Comparison of ENCODE assay signal across 29 cellular contexts in the genomic region with DNA sequence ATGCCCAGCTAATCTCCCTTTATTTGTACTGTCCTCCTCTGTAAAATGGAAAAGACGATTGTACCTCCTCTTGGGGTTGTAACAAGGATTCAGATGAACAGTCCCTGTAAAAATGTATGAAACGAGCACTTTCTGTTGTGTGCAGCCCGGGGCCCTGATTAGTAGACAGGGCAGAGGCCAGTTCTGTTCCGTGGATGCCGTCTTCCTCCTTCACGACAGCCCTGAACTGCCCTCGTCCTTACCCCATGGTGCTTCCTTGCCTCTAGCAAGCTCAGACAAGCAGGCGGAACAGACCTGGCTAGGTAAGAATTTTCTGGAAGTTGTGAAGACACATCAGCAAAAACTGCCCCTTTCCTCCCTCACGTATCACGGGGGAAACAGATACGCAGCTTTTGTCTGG. TPM values are rescaled to one million over a fixed set of nuclear protein-coding genes. Genes with fewer than 3 reads are reported as not detected.
A peak's percentile ranks its signal among the peaks of the same experiment; 100 is the strongest.
DNase-seq lines count a peak whose midpoint lies in the region; ATAC-seq and TF ChIP-seq lines count a peak whose summit lies in the region.
"Had no signal": no experiment of that assay in that cellular context is flagged by ENCODE, and none has a peak within 500 bp of the region (broad histone marks: within the 10 kb centered on the region; RNA-seq: fewer than 3 reads in every experiment).

No MANE protein-coding gene starts in this region.

- TF ChIP-seq CTCF in adrenal gland (IDR thresholded peaks at IDR 0.05) (no peak), nephron progenitor cell (IDR thresholded peaks at IDR 0.05) (no peak)

- H3K27me3 Mint-ChIP-seq in activated naive CD8-positive, alpha-beta T cell treated with anti-CD3 and anti-CD28 coated beads for 36 hours = no peaks in the 10 kb centered on the region
- H3K27me3 Mint-ChIP-seq in activated naive CD8-positive, alpha-beta T cell treated with anti-CD3 and anti-CD28 coated beads, Interleukin-2, amount 50 U/mL, for 24 hours = no peaks in the 10 kb centered on the region
- H3K27me3 Mint-ChIP-seq in nephron progenitor cell (ENCODE audit: low read depth, poor library complexity) = no peaks in the 10 kb centered on the region
- H3K27me3 Mint-ChIP-seq: stimulated activated naive CD8-positive, alpha-beta T cell treated with anti-CD3 and anti-CD28 coated beads, Interleukin-15, amount 100 ng/mL, for 72 hours had no signal

- no peaks in the 10 kb centered on the region for H3K9me3 Mint-ChIP-seq in activated naive CD8-positive, alpha-beta T cell treated with anti-CD3 and anti-CD28 coated beads for 36 hours
- H3K9me3 Mint-ChIP-seq in activated naive CD8-positive, alpha-beta T cell treated with anti-CD3 and anti-CD28 coated beads, Interleukin-2, amount 50 U/mL, for 24 hours = no peaks in the 10 kb centered on the region
- H3K9me3 Mint-ChIP-seq in nephron progenitor cell = no peaks in the 10 kb centered on the region
- H3K9me3 Mint-ChIP-seq: stimulated activated naive CD8-positive, alpha-beta T cell treated with anti-CD3 and anti-CD28 coated beads, Interleukin-15, amount 100 ng/mL, for 72 hours had no signal

- no peak for ATAC-seq in activated naive CD8-positive, alpha-beta T cell treated with anti-CD3 and anti-CD28 coated beads, Interleukin-2, amount 50 U/mL, for 24 hours
- no peak for ATAC-seq in aorta (ENCODE audit: low FRiP score)
- no peak for ATAC-seq in GM21786 (IDR thresholded peaks at IDR 0.05; ENCODE audit: unreplicated experiment)
- ATAC-seq: activated CD4-positive, CD25-positive, alpha-beta regulatory T cell treated with anti-CD3 and anti-CD28 coated beads, Interleukin-2, amount 50 U/mL, for 24 hours; activated CD8-positive, alpha-beta T cell treated with anti-CD3 and anti-CD28 coated beads, Interleukin-2, amount 10 ng/mL, durations not matched to agents 7 days and 5 days; psoas muscle; stimulated activated naive CD8-positive, alpha-beta T cell treated with anti-CD3 and anti-CD28 coated beads, Interleukin-15, amount 100 ng/mL, for 72 hours had no signal

- peak overlapping the region; percentile 56 for H3K27ac Mint-ChIP-seq in activated naive CD8-positive, alpha-beta T cell treated with anti-CD3 and anti-CD28 coated beads for 36 hours
- no peak overlapping the region for H3K27ac Mint-ChIP-seq in activated naive CD8-positive, alpha-beta T cell treated with anti-CD3 and anti-CD28 coated beads, Interleukin-2, amount 50 U/mL, for 24 hours
- peak overlapping the region; percentile 97 for H3K27ac Mint-ChIP-seq in nephron progenitor cell

- H3K9me3 ChIP-seq in adrenal gland (replicated peaks in 1 of 3) = no peaks in the 10 kb centered on the region
- H3K9me3 ChIP-seq in aorta (ENCODE audit: control insufficient read depth, low read length) = no peaks in the 10 kb centered on the region
- H3K9me3 ChIP-seq: BE2C, esophagus squamous epithelium, neutrophil, psoas muscle had no signal

- TF ChIP-seq POLR2A in adrenal gland (IDR thresholded peaks at IDR 0.05) = no peak

- H3K4me3 ChIP-seq in adrenal gland (no peak overlapping the region), aorta (ENCODE audit: low read length in 2 of 2) (no peak overlapping the region)
- H3K4me3 ChIP-seq: esophagus squamous epithelium, lung, psoas muscle, SK-N-MC had no signal

- peaks cover 9% of the 10 kb centered on the region for H3K36me3 Mint-ChIP-seq in activated naive CD8-positive, alpha-beta T cell treated with anti-CD3 and anti-CD28 coated beads for 36 hours
- peaks cover 13% of the 10 kb centered on the region for H3K36me3 Mint-ChIP-seq in activated naive CD8-positive, alpha-beta T cell treated with anti-CD3 and anti-CD28 coated beads, Interleukin-2, amount 50 U/mL, for 24 hours (ENCODE audit: low read depth)
- peaks cover 44% of the 10 kb centered on the region for H3K36me3 Mint-ChIP-seq in nephron progenitor cell (ENCODE audit: low read depth)

- WGBS in adrenal gland, 4 donors = 93 to 95% (median 94%) methylated on average over 11 of the region's 11 CpGs
- 92% methylated on average over 11 of the region's 11 CpGs for WGBS in aorta, 2 donors

- no peak overlapping the region for H3K4me3 Mint-ChIP-seq in activated naive CD8-positive, alpha-beta T cell treated with anti-CD3 and anti-CD28 coated beads for 36 hours
- no peak overlapping the region for H3K4me3 Mint-ChIP-seq in activated naive CD8-positive, alpha-beta T cell treated with anti-CD3 and anti-CD28 coated beads, Interleukin-2, amount 50 U/mL, for 24 hours
- H3K4me3 Mint-ChIP-seq in nephron progenitor cell = no peak overlapping the region
- H3K4me3 Mint-ChIP-seq: activated CD8-positive, alpha-beta T cell treated with anti-CD3 and anti-CD28 coated beads, Interleukin-2, amount 10 ng/mL, durations not matched to agents 7 days and 5 days; stimulated activated naive CD8-positive, alpha-beta T cell treated with anti-CD3 and anti-CD28 coated beads, Interleukin-15, amount 100 ng/mL, for 72 hours had no signal

- H3K4me1 Mint-ChIP-seq in activated naive CD8-positive, alpha-beta T cell treated with anti-CD3 and anti-CD28 coated beads for 36 hours = no peaks in the 10 kb centered on the region
- H3K4me1 Mint-ChIP-seq in activated naive CD8-positive, alpha-beta T cell treated with anti-CD3 and anti-CD28 coated beads, Interleukin-2, amount 50 U/mL, for 24 hours = no peaks in the 10 kb centered on the region
- peaks cover 27% of the 10 kb centered on the region for H3K4me1 Mint-ChIP-seq in nephron progenitor cell
- H3K4me1 Mint-ChIP-seq: stimulated activated naive CD8-positive, alpha-beta T cell treated with anti-CD3 and anti-CD28 coated beads, Interleukin-15, amount 100 ng/mL, for 72 hours had no signal

- H3K27ac ChIP-seq in adrenal gland (peak overlapping the region in 3 of 5 donors; percentile 31 to 87 (median 41)), aorta (ENCODE audit: low read depth in 1 of 2, low read length in 2 of 2) (no peak overlapping the region)
- H3K27ac ChIP-seq: esophagus squamous epithelium, neutrophil, psoas muscle, SK-N-MC had no signal

- intact Hi-C loops in adrenal gland (cut with DNase I) = no loop called here
- intact Hi-C loops in aorta (cut with DNase I) = no loop called here

- DNase-seq in activated naive CD8-positive, alpha-beta T cell treated with anti-CD3 and anti-CD28 coated beads for 36 hours = no peak
- DNase-seq in activated naive CD8-positive, alpha-beta T cell treated with anti-CD3 and anti-CD28 coated beads, Interleukin-2, amount 50 U/mL, for 24 hours = no peak
- no peak for DNase-seq in adrenal gland
- no peak for DNase-seq in nephron progenitor cell
- peak; percentile 9 to 34 for DNase-seq in aorta
- DNase-seq in activated naive CD4-positive, alpha-beta T cell treated with anti-CD3 and anti-CD28 coated beads, Interleukin-2, amount 50 U/mL, for 16 hours = no peak
- DNase-seq in DMS153 (lab: John Stamatoyannopoulos, UW) = no peak
- DNase-seq: activated CD8-positive, alpha-beta T cell treated with anti-CD3 and anti-CD28 coated beads, Interleukin-2, amount 10 ng/mL, durations not matched to agents 7 days and 5 days; activated gamma-delta T cell treated with Interleukin-2 at 50 U/mL for 16 hours; activated T-cell treated with anti-CD3 and anti-CD28 coated beads for 4 hours; amygdala; BE2C; cortex of kidney; DMS53; esophagus squamous epithelium; foreskin melanocyte; KBM-7; MM.1S; NCI-H1417; NCI-H2029 treated with DMSO at 0.1 percent for 48 hours; NCI-H2227 treated with DMSO at 0.1 percent for 48 hours; NCI-H526 treated with DMSO at 0.1 percent for 48 hours; psoas muscle; stimulated activated naive CD8-positive, alpha-beta T cell treated with anti-CD3 and anti-CD28 coated beads, Interleukin-15, amount 100 ng/mL, for 72 hours had no signal

- H3K27me3 ChIP-seq in adrenal gland (no peaks in the 10 kb centered on the region), aorta (ENCODE audit: control insufficient read depth in 1 of 2, insufficient read depth in 2 of 2, low read length in 1 of 2) (no peaks in the 10 kb centered on the region)
- H3K27me3 ChIP-seq: BE2C, esophagus squamous epithelium, neutrophil had no signal

- H3K4me1 ChIP-seq in adrenal gland (replicated peaks in 1 of 2) = peaks cover 4 to 20% of the 10 kb centered on the region in 2 donors
- H3K4me1 ChIP-seq in aorta (ENCODE audit: control insufficient read depth in 1 of 2, insufficient read depth in 2 of 2, low read length in 2 of 2) = no peaks in the 10 kb centered on the region
- H3K4me1 ChIP-seq: BE2C, esophagus squamous epithelium, psoas muscle had no signal

- H3K36me3 ChIP-seq in adrenal gland (replicated peaks in 1 of 2) (peaks cover 0 to 77% of the 10 kb centered on the region in 2 donors), aorta (ENCODE audit: control insufficient read depth in 1 of 2, insufficient read depth in 2 of 2, low read length in 1 of 2) (peaks cover 0 to 6% of the 10 kb centered on the region in 2 donors)

RNA-seq across cellular contexts. Expression of a gene that starts 22.3 kb away (rescaled TPM):
- total RNA-seq in activated naive CD8-positive, alpha-beta T cell treated with anti-CD3 and anti-CD28 coated beads for 36 hours = 10 to 100 TPM; 10.3 to 11.2 TPM
- total RNA-seq in adrenal gland (10 to 100 TPM; 28.9 to 60.8 (median 33.2) TPM), aorta (10 to 100 TPM; 18.1 to 19.2 TPM)
- polyA plus RNA-seq in adrenal gland (10 to 100 TPM; 13.3 to 26.6 (median 14.9) TPM), aorta (1 to 10 TPM; 6.5 to 8.4 TPM)

RNA-seq across cellular contexts. Expression of a gene that starts 47.0 kb away (rescaled TPM):
- total RNA-seq in activated naive CD8-positive, alpha-beta T cell treated with anti-CD3 and anti-CD28 coated beads for 36 hours = 100 to 1,000 TPM in 1 of 2 experiments, 10 to 100 TPM in 1; 96.6 to 109 TPM
- total RNA-seq in adrenal gland (100 to 1,000 TPM in 2 of 8 donors, 10 to 100 TPM in 6; 43.7 to 249 (median 74.8) TPM), aorta (10 to 100 TPM; 16.1 to 22.0 TPM)
- polyA plus RNA-seq in adrenal gland (100 to 1,000 TPM in 1 of 3 donors, 10 to 100 TPM in 2; 35.8 to 439 (median 77.0) TPM), aorta (10 to 100 TPM; 11.1 to 21.2 TPM)

Comparison
In these comparisons a context has a peak if more than half of its experiments do, and no peak if none do; other contexts are left out.
1. DNase-seq: peak in aorta (2 of 2); none in activated naive CD8-positive, alpha-beta T cell treated with anti-CD3 and anti-CD28 coated beads for 36 hours (single experiment), activated naive CD8-positive, alpha-beta T cell treated with anti-CD3 and anti-CD28 coated beads, Interleukin-2, amount 50 U/mL, for 24 hours (single experiment), adrenal gland (0 of 7), nephron progenitor cell (single experiment), activated naive CD4-positive, alpha-beta T cell treated with anti-CD3 and anti-CD28 coated beads, Interleukin-2, amount 50 U/mL, for 16 hours (single experiment) and DMS153 (single experiment).
2. H3K27ac ChIP-seq: peak in adrenal gland (3 of 5); none in aorta (0 of 2).